8 cellular contexts compared by ENCODE assay signal in genomic region chr16:2429771-2430663, GRCh38. TPM values are rescaled to one million over a fixed set of nuclear protein-coding genes. Genes with fewer than 3 reads are reported as not detected.
DNase-seq lines count a peak whose midpoint lies in the region; ATAC-seq, FAIRE-seq and TF ChIP-seq lines count a peak whose summit lies in the region.

No MANE protein-coding gene starts in this region.

- peak overlapping the region; percentile 93 for H3K4me3 ChIP-seq in K562

- H3K36me3 ChIP-seq in K562 (ENCODE audit: control insufficient read depth, insufficient read depth, low read length), result peaks cover 46% of the 10 kb centered on the region

- DNase-seq in COLO668 (lab: John Stamatoyannopoulos, UW; ENCODE audit: unreplicated experiment), result peak; percentile 31
- DNase-seq in NCI-H2107 treated with DMSO at 0.1 percent for 48 hours (lab: John Stamatoyannopoulos, UW; ENCODE audit: unreplicated experiment), result peak; percentile 26
- DNase-seq in K562 (ENCODE audit: extremely low read depth in 1 of 4, low spot score in 3 of 4), result peak in 2 of 4 experiments; percentile 38 to 61
- DNase-seq in iris pigment epithelial cell (ENCODE audit: low read depth), result peak; percentile 29
- DNase-seq in stimulated activated effector memory CD8-positive, alpha-beta T cell treated with anti-CD3 and anti-CD28 coated beads, Interleukin-12 subunit alpha, Interleukin-12 subunit beta, amount 100 ng/mL, for 72 hours (ENCODE audit: low spot score in 2 of 2), result no peak

- TF ChIP-seq POLR2A in K562 (conservative IDR thresholded peaks at IDR 0.05), result no peak

- no peaks in the 10 kb centered on the region for H3K9me3 Mint-ChIP-seq in stimulated activated effector memory CD8-positive, alpha-beta T cell treated with anti-CD3 and anti-CD28 coated beads, Interleukin-12 subunit alpha, Interleukin-12 subunit beta, amount 100 ng/mL, for 72 hours

- POLR2A ChIA-PET in K562 (lab: Yijun Ruan, JAX), result interaction anchor here (0.7 to 2.8 kb wide), 8 partner anchors 10 to 277 kb away, joined by 3 to 17 read pairs (median 4); partner anchors contain the start of gene AMDHD2

- TSS peak; percentile 49 for BruUV-seq in K562 (replicated peaks; lab: Mats Ljungman, UMichigan)

- TF ChIP-seq CTCF in K562 (IDR thresholded peaks at IDR 0.05 in 2 of 3, conservative IDR thresholded peaks at IDR 0.05 in 1 of 3; ENCODE audit: insufficient read depth in 2 of 3, low read depth in 1 of 3, low read length in 3 of 3), result peak; percentile 37 to 52 (median 51); a peak in 5 of 6 replicates

- no peak for TF ChIP-seq EP300 in K562 (IDR thresholded peaks at IDR 0.05; ENCODE audit: low read length)

- peak; percentile 14 for ATAC-seq in GM21447 (IDR thresholded peaks at IDR 0.05; ENCODE audit: unreplicated experiment)
- peak; percentile 40 for ATAC-seq in K562
- ATAC-seq in stimulated activated effector memory CD8-positive, alpha-beta T cell treated with anti-CD3 and anti-CD28 coated beads, Interleukin-12 subunit alpha, Interleukin-12 subunit beta, amount 100 ng/mL, for 72 hours, result peak; percentile 1
- ATAC-seq in HG03095 (IDR thresholded peaks at IDR 0.05; ENCODE audit: unreplicated experiment), result no peak
- no peak for ATAC-seq in HG03025 (IDR thresholded peaks at IDR 0.05; ENCODE audit: low FRiP score, unreplicated experiment)

- H3K27ac Mint-ChIP-seq in stimulated activated effector memory CD8-positive, alpha-beta T cell treated with anti-CD3 and anti-CD28 coated beads, Interleukin-12 subunit alpha, Interleukin-12 subunit beta, amount 100 ng/mL, for 72 hours, result no peak overlapping the region

- TF ChIP-seq RAD21 in K562 (CRISPR knock-in tag; conservative IDR thresholded peaks at IDR 0.05 in 1 of 2, IDR thresholded peaks at IDR 0.05 in 1 of 2), result peak in 1 of 2 experiments; percentile 38; a peak in 2 of 4 replicates

- peak overlapping the region; percentile 89; the same call in 1 of the 2 replicates for H2AFZ ChIP-seq in K562 (ENCODE audit: low read depth, low read length)

- H3K36me3 Mint-ChIP-seq in stimulated activated effector memory CD8-positive, alpha-beta T cell treated with anti-CD3 and anti-CD28 coated beads, Interleukin-12 subunit alpha, Interleukin-12 subunit beta, amount 100 ng/mL, for 72 hours, result peaks cover 53% of the 10 kb centered on the region

- WGBS in K562 (ENCODE audit: insufficient coverage, low coverage, missing lambda C conversion rate), result 2% methylated on average over 43 of the region's 46 CpGs

- H3K4me3 Mint-ChIP-seq in stimulated activated effector memory CD8-positive, alpha-beta T cell treated with anti-CD3 and anti-CD28 coated beads, Interleukin-12 subunit alpha, Interleukin-12 subunit beta, amount 100 ng/mL, for 72 hours, result peak overlapping the region; percentile 83

- H3K9me1 ChIP-seq in K562 (ENCODE audit: control insufficient read depth, insufficient read depth, low read length), result no peaks in the 10 kb centered on the region

- peak overlapping the region; percentile 86 for H3K4me2 ChIP-seq in K562 (ENCODE audit: insufficient read depth, low read length)

- peaks cover 28% of the 10 kb centered on the region for H3K4me1 Mint-ChIP-seq in stimulated activated effector memory CD8-positive, alpha-beta T cell treated with anti-CD3 and anti-CD28 coated beads, Interleukin-12 subunit alpha, Interleukin-12 subunit beta, amount 100 ng/mL, for 72 hours

- peak overlapping the region; percentile 87 for H3K27ac ChIP-seq in K562 (ENCODE audit: extremely low read depth, low read depth, low read length)

- H3K9me3 ChIP-seq in K562 (replicated peaks; ENCODE audit: control insufficient read depth, insufficient read depth, low read depth, low read length), result no peaks in the 10 kb centered on the region

- peaks cover 44% of the 10 kb centered on the region for H3K79me2 ChIP-seq in K562 (ENCODE audit: control insufficient read depth, insufficient read depth, low read length)

- intact Hi-C loops in K562 (cut with micrococcal nuclease), result loop anchor here (2.0 kb wide), 2 partner anchors 71 to 133 kb away; no protein-coding TSS in a partner anchor

- peaks cover 21 to 27% of the 10 kb centered on the region in 2 experiments; a peak in 4 of 5 replicates for H3K4me1 ChIP-seq in K562 (replicated peaks in 1 of 2; ENCODE audit: control insufficient read depth in 2 of 2, insufficient read depth in 2 of 2, low read length in 2 of 2)

- H3K27me3 ChIP-seq in K562 (ENCODE audit: control insufficient read depth in 2 of 2, insufficient read depth in 2 of 2, low read length in 2 of 2), result no peaks in the 10 kb centered on the region

- H3K9ac ChIP-seq in K562 (ENCODE audit: insufficient read depth in 1 of 2, low read depth in 2 of 2, low read length in 2 of 2), result peak overlapping the region; percentile 93 to 99

- FAIRE-seq in K562 (lab: Jason Lieb, UNC), result peak; percentile 82

- CTCF ChIA-PET in K562 (lab: Yijun Ruan, JAX; ENCODE audit: low intra/inter-chr PET ratio), result interaction anchor here (0.6 to 3.8 kb wide), 4 partner anchors 11 to 445 kb away, joined by 3 to 17 read pairs (median 8); partner anchors contain the start of gene ABCA3

- in situ Hi-C loops in K562 (cut with MboI), result no loop called here

- no peaks in the 10 kb centered on the region; the same call in none of the 2 replicates for H4K20me1 ChIP-seq in K562 (replicated peaks; ENCODE audit: control insufficient read depth, insufficient read depth, low read length)

RNA-seq across cellular contexts. Expression of gene CCNF, which starts 0.8 kb away (rescaled TPM):
- 85.7 and 196 TPM in 2 replicates for total RNA-seq in K562 (2011; cell fraction: chromatin; rRNA removed; ENCODE audit: low replicate concordance)
- total RNA-seq in K562 (2011; cell fraction: nucleolus; rRNA removed), result 118 and 124 TPM in 2 replicates
- total RNA-seq in K562 (2011; cell fraction: nucleoplasm; rRNA removed), result 119 and 147 TPM in 2 replicates
- total RNA-seq in K562 (2014; rRNA removed), result 46.2 and 66.4 TPM in 2 replicates
- 26.2 and 29.5 TPM in 2 replicates for total RNA-seq in K562 (2014; rRNA removed; fragmentation: Illumina TruSeq; extraction: Trizol)
- 34.2 and 36.9 TPM in 2 replicates for total RNA-seq in K562 (2015; rRNA removed; fragmentation: Illumina TruSeq; extraction: Trizol)
- total RNA-seq in K562 (2021), result 62.9 and 70.1 TPM in 2 replicates
- 18.5 and 18.8 TPM in 2 replicates for polyA plus RNA-seq in K562 (2011; rRNA removed)
- polyA plus RNA-seq in K562 (2011; cell fraction: cytosol; rRNA removed), result 23.2 and 35.3 TPM in 2 replicates
- polyA plus RNA-seq in K562 (2011; cell fraction: nucleus; rRNA removed), result 34.8 and 58.2 TPM in 2 replicates
- 35.0 and 35.7 TPM in 2 replicates for polyA plus RNA-seq in K562 (2012)
- 30.8 and 43.5 TPM in 2 replicates for polyA plus RNA-seq in K562 (2014; fragmentation: Illumina TruSeq; extraction: Trizol)
- 1 to 10 TPM; 4.1 to 5.4 TPM for polyA plus RNA-seq in K562 (2014; fragmentation: Nextera tagmentation; extraction: Ambion mirVana)
- 24.6 and 28.5 TPM in 2 replicates for polyA plus RNA-seq in K562 (2014; rRNA removed)
- 39.0 and 67.5 TPM in 2 replicates for polyA minus RNA-seq in K562 (2011; rRNA and poly(A)+ RNA removed)
- 65.5 and 70.9 TPM in 2 replicates for polyA minus RNA-seq in K562 (2011; cell fraction: cytosol; rRNA and poly(A)+ RNA removed)
- 35.1 and 42.3 TPM in 2 replicates for polyA minus RNA-seq in K562 (2011; cell fraction: nucleus; rRNA and poly(A)+ RNA removed)

RNA-seq across cellular contexts. Expression of gene TEDC2, which starts 29.9 kb away (rescaled TPM):
- total RNA-seq in K562 (2011; cell fraction: chromatin; rRNA removed; ENCODE audit: low replicate concordance), result 28.4 and 114 TPM in 2 replicates
- total RNA-seq in K562 (2011; cell fraction: nucleolus; rRNA removed), result 102 and 124 TPM in 2 replicates
- total RNA-seq in K562 (2011; cell fraction: nucleoplasm; rRNA removed), result 40.8 and 51.4 TPM in 2 replicates
- total RNA-seq in K562 (2014; rRNA removed) (50.2 and 66.0 TPM in 2 replicates), K562 (2014; rRNA removed; fragmentation: Illumina TruSeq; extraction: Trizol) (6.4 and 11.6 TPM in 2 replicates), K562 (2015; rRNA removed; fragmentation: Illumina TruSeq; extraction: Trizol) (25.8 and 28.4 TPM in 2 replicates), K562 (2021) (43.0 and 46.1 TPM in 2 replicates)
- polyA plus RNA-seq in K562 (2011; rRNA removed) (11.5 and 19.7 TPM in 2 replicates), K562 (2014; fragmentation: Illumina TruSeq; extraction: Trizol) (17.6 and 21.1 TPM in 2 replicates), K562 (2014; fragmentation: Nextera tagmentation; extraction: Ambion mirVana) (1 to 10 TPM in 1 of 2 experiments, under 1 TPM in 1; 0.75 to 2.2 TPM), K562 (2014; rRNA removed) (46.1 and 57.0 TPM in 2 replicates)
- 12.4 and 30.6 TPM in 2 replicates for polyA plus RNA-seq in K562 (2011; cell fraction: cytosol; rRNA removed)
- polyA plus RNA-seq in K562 (2011; cell fraction: nucleus; rRNA removed), result 115 and 152 TPM in 2 replicates
- 25.5 and 36.0 TPM in 2 replicates for polyA plus RNA-seq in K562 (2012)
- polyA minus RNA-seq in K562 (2011; rRNA and poly(A)+ RNA removed), result 3.6 and 6.3 TPM in 2 replicates
- polyA minus RNA-seq in K562 (2011; cell fraction: cytosol; rRNA and poly(A)+ RNA removed), result 5.9 and 8.8 TPM in 2 replicates
- polyA minus RNA-seq in K562 (2011; cell fraction: nucleus; rRNA and poly(A)+ RNA removed), result 44.7 and 53.2 TPM in 2 replicates

RNA-seq across cellular contexts. Expression of gene NTN3, which starts 41.1 kb away (rescaled TPM):
- total RNA-seq in K562 (2011; cell fraction: chromatin; rRNA removed; ENCODE audit: low replicate concordance), result 0.42 TPM in 1 of 2 replicates, not detected in the other
- 0.13 and 0.17 TPM in 2 replicates for total RNA-seq in K562 (2011; cell fraction: nucleolus; rRNA removed)
- total RNA-seq in K562 (2011; cell fraction: nucleoplasm; rRNA removed), result not detected in 2 replicates
- total RNA-seq in K562 (2014; rRNA removed) (not detected in 2 replicates), K562 (2014; rRNA removed; fragmentation: Illumina TruSeq; extraction: Trizol) (not detected in 2 replicates), K562 (2015; rRNA removed; fragmentation: Illumina TruSeq; extraction: Trizol) (not detected in 2 replicates), K562 (2021) (not detected in 2 replicates)
- polyA plus RNA-seq in K562 (2011; rRNA removed) (not detected in 2 replicates), K562 (2014; fragmentation: Illumina TruSeq; extraction: Trizol) (not detected in 2 replicates), K562 (2014; fragmentation: Nextera tagmentation; extraction: Ambion mirVana) (not detected), K562 (2014; rRNA removed) (not detected in 2 replicates)
- polyA plus RNA-seq in K562 (2011; cell fraction: cytosol; rRNA removed), result not detected in 2 replicates
- not detected in 2 replicates for polyA plus RNA-seq in K562 (2011; cell fraction: nucleus; rRNA removed)
- 0.07 and 0.08 TPM in 2 replicates for polyA plus RNA-seq in K562 (2012)
- polyA minus RNA-seq in K562 (2011; rRNA and poly(A)+ RNA removed), result not detected in 2 replicates
- not detected in 2 replicates for polyA minus RNA-seq in K562 (2011; cell fraction: cytosol; rRNA and poly(A)+ RNA removed)
- not detected in 2 replicates for polyA minus RNA-seq in K562 (2011; cell fraction: nucleus; rRNA and poly(A)+ RNA removed)

RNA-seq across cellular contexts. Expression of gene TBC1D24, which starts 44.9 kb away (rescaled TPM):
- total RNA-seq in K562 (2011; cell fraction: chromatin; rRNA removed; ENCODE audit: low replicate concordance), result 29.2 and 69.3 TPM in 2 replicates
- total RNA-seq in K562 (2011; cell fraction: nucleolus; rRNA removed), result 36.9 and 38.2 TPM in 2 replicates
- 27.0 and 36.9 TPM in 2 replicates for total RNA-seq in K562 (2011; cell fraction: nucleoplasm; rRNA removed)
- total RNA-seq in K562 (2014; rRNA removed) (7.2 and 13.4 TPM in 2 replicates), K562 (2014; rRNA removed; fragmentation: Illumina TruSeq; extraction: Trizol) (4.2 and 4.9 TPM in 2 replicates), K562 (2015; rRNA removed; fragmentation: Illumina TruSeq; extraction: Trizol) (9.1 and 11.2 TPM in 2 replicates), K562 (2021) (22.6 and 24.3 TPM in 2 replicates)
- polyA plus RNA-seq in K562 (2011; rRNA removed) (5.7 and 9.4 TPM in 2 replicates), K562 (2014; fragmentation: Illumina TruSeq; extraction: Trizol) (7.2 and 9.4 TPM in 2 replicates), K562 (2014; fragmentation: Nextera tagmentation; extraction: Ambion mirVana) (1 to 10 TPM; 1.7 to 4.2 TPM), K562 (2014; rRNA removed) (8.3 and 9.3 TPM in 2 replicates)
- polyA plus RNA-seq in K562 (2011; cell fraction: cytosol; rRNA removed), result 7.1 and 12.3 TPM in 2 replicates
- polyA plus RNA-seq in K562 (2011; cell fraction: nucleus; rRNA removed), result 22.9 and 34.2 TPM in 2 replicates
- 8.5 and 9.1 TPM in 2 replicates for polyA plus RNA-seq in K562 (2012)
- polyA minus RNA-seq in K562 (2011; rRNA and poly(A)+ RNA removed), result 6.5 and 9.7 TPM in 2 replicates
- polyA minus RNA-seq in K562 (2011; cell fraction: cytosol; rRNA and poly(A)+ RNA removed), result 13.1 and 14.3 TPM in 2 replicates
- polyA minus RNA-seq in K562 (2011; cell fraction: nucleus; rRNA and poly(A)+ RNA removed), result 12.5 and 15.3 TPM in 2 replicates

Comparison
In these comparisons a context has a peak if more than half of its experiments do, and no peak if none do; other contexts are left out.
1. DNase-seq: peak in COLO668 (single experiment), NCI-H2107 treated with DMSO at 0.1 percent for 48 hours (single experiment) and iris pigment epithelial cell (single experiment); none in stimulated activated effector memory CD8-positive, alpha-beta T cell treated with anti-CD3 and anti-CD28 coated beads, Interleukin-12 subunit alpha, Interleukin-12 subunit beta, amount 100 ng/mL, for 72 hours (0 of 2).
2. ATAC-seq: peak in GM21447 (single experiment), K562 (single experiment) and stimulated activated effector memory CD8-positive, alpha-beta T cell treated with anti-CD3 and anti-CD28 coated beads, Interleukin-12 subunit alpha, Interleukin-12 subunit beta, amount 100 ng/mL, for 72 hours (single experiment); none in HG03095 (single experiment) and HG03025 (single experiment).